ENCODE assay signal across 27 cellular contexts in the genomic region with DNA sequence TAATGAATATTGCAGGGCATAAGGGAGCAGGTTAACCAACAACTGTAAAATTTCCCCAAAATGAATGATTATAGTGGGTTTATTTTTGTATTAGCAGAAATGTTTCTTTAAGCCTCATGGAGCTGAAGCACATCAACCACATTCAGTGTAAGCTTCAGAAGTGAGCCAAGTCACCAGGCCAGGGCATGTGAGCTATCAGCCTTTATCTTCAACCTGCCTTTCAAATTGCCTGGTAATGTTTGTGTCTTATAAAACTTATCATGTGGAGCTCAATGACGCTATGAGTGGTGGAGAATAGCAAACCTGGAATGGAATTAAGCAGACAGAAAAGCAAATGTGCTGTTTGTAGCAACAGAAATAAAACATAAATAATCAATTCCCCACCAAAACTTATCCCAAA.
DNase-seq lines count a peak whose midpoint lies in the region; ATAC-seq, FAIRE-seq and TF ChIP-seq lines count a peak whose summit lies in the region.
"Had no signal": no experiment of that assay in that cellular context is flagged by ENCODE, and none has a peak within 500 bp of the region (broad histone marks: within the 10 kb centered on the region; RNA-seq: fewer than 3 reads in every experiment).

No MANE protein-coding gene starts in this region.

- H4K20me1 ChIP-seq in astrocyte (ENCODE audit: insufficient read depth, low read length) (no peaks in the 10 kb centered on the region), smooth muscle cell (ENCODE audit: low read depth) (no peaks in the 10 kb centered on the region)
- H4K20me1 ChIP-seq: BLaER1 had no signal

- H3K9ac ChIP-seq in astrocyte (ENCODE audit: low read length), result no peak overlapping the region
- no peak overlapping the region for H3K9ac ChIP-seq in smooth muscle cell (ENCODE audit: low read depth)
- H3K9ac ChIP-seq: BLaER1 had no signal

- H3K79me2 ChIP-seq in astrocyte (ENCODE audit: insufficient read depth, low read length) (no peaks in the 10 kb centered on the region), smooth muscle cell (ENCODE audit: low read depth) (no peaks in the 10 kb centered on the region)

- TF ChIP-seq CTCF in astrocyte (IDR thresholded peaks at IDR 0.05; ENCODE audit: insufficient read depth, low read depth, low read length) (no peak), smooth muscle cell (IDR thresholded peaks at IDR 0.05; ENCODE audit: borderline replicate concordance, insufficient read depth, poor library complexity, severe bottlenecking) (no peak)

- no peaks in the 10 kb centered on the region for H3K9me3 Mint-ChIP-seq in astrocyte (ENCODE audit: unreplicated experiment)

- no peak overlapping the region for H3K27ac Mint-ChIP-seq in astrocyte (ENCODE audit: unreplicated experiment)
- H3K27ac Mint-ChIP-seq: CD4-positive, CD25-positive, alpha-beta regulatory T cell had no signal

- FAIRE-seq in astrocyte (lab: Jason Lieb, UNC), result no peak
- FAIRE-seq in small intestine (lab: Jason Lieb, UNC), result no peak
- FAIRE-seq: G401.6, H1 had no signal

- H3K27ac ChIP-seq in astrocyte (ENCODE audit: low read depth, low read length), result no peak overlapping the region
- H3K27ac ChIP-seq in smooth muscle cell (ENCODE audit: low read depth), result no peak overlapping the region
- H3K27ac ChIP-seq in small intestine (ENCODE audit: low read depth in 1 of 2, low read length in 1 of 2), result no peak overlapping the region
- H3K27ac ChIP-seq: BLaER1, HL-60, RWPE1, SK-N-MC had no signal

- H3K4me1 ChIP-seq in astrocyte (ENCODE audit: insufficient read depth, low read length) (no peaks in the 10 kb centered on the region), smooth muscle cell (ENCODE audit: low read depth) (no peaks in the 10 kb centered on the region), small intestine (ENCODE audit: control insufficient read depth in 2 of 2, insufficient read depth in 1 of 2, low read depth in 1 of 2, low read length in 1 of 2) (no peaks in the 10 kb centered on the region)
- H3K4me1 ChIP-seq: BLaER1 had no signal

- ATAC-seq in Right ventricle myocardium inferior (peak; percentile 80), left cardiac atrium (peak in 1 of 2 donors; percentile 49)
- ATAC-seq: Panc1 had no signal

- DNase-seq in Right ventricle myocardium inferior (ENCODE audit: missing footprints) (peak; percentile 54), cardiac septum (ENCODE audit: low spot score) (no peak), astrocyte (ENCODE audit: low read depth) (peak; percentile 14), left cardiac atrium (peak; percentile 27), pons (ENCODE audit: low spot score) (peak; percentile 45), smooth muscle cell (lab: John Stamatoyannopoulos, UW; ENCODE audit: unreplicated experiment) (no peak), small intestine (no peak), anterior cingulate cortex (lab: John Stamatoyannopoulos, UW) (no peak)
- DNase-seq: 8988T; ACHN; CD4-positive, CD25-positive, alpha-beta regulatory T cell; DMS153; HCEC 1CT; NCI-H1092; NCI-H1417 treated with DMSO at 0.1 percent for 48 hours; NCI-H1694 treated with DMSO at 0.1 percent for 48 hours; NCI-H2171 treated with DMSO at 0.1 percent for 48 hours; NCI-H524 treated with DMSO at 0.1 percent for 48 hours; NCI-H774; SIG-M5 had no signal

- H2AFZ ChIP-seq in astrocyte (ENCODE audit: low read depth, low read length) (no peak overlapping the region), smooth muscle cell (ENCODE audit: low read depth) (no peak overlapping the region)

- H3K9me3 ChIP-seq in astrocyte (ENCODE audit: insufficient read depth, low read depth, low read length), result no peaks in the 10 kb centered on the region
- no peaks in the 10 kb centered on the region for H3K9me3 ChIP-seq in smooth muscle cell (replicated peaks; ENCODE audit: low read depth)
- no peaks in the 10 kb centered on the region for H3K9me3 ChIP-seq in small intestine (ENCODE audit: control insufficient read depth, low read depth)
- H3K9me3 ChIP-seq: BLaER1 had no signal

- H3K27me3 ChIP-seq in astrocyte (ENCODE audit: insufficient read depth, low read length) (no peaks in the 10 kb centered on the region), smooth muscle cell (ENCODE audit: low read depth) (no peaks in the 10 kb centered on the region), small intestine (ENCODE audit: control insufficient read depth in 2 of 2, insufficient read depth in 2 of 2, low read length in 2 of 2) (no peaks in the 10 kb centered on the region)
- H3K27me3 ChIP-seq: BLaER1 had no signal

- H3K4me1 Mint-ChIP-seq in astrocyte (ENCODE audit: low read depth, unreplicated experiment), result peaks cover 3% of the 10 kb centered on the region
- H3K4me1 Mint-ChIP-seq: CD4-positive, CD25-positive, alpha-beta regulatory T cell had no signal

- H3K4me2 ChIP-seq in astrocyte (ENCODE audit: low read length), result no peak overlapping the region
- H3K4me2 ChIP-seq in smooth muscle cell, result no peak overlapping the region
- H3K4me2 ChIP-seq: BLaER1 had no signal

- no peak overlapping the region for H3K4me3 Mint-ChIP-seq in astrocyte (ENCODE audit: unreplicated experiment)
- H3K4me3 Mint-ChIP-seq: CD4-positive, CD25-positive, alpha-beta regulatory T cell had no signal

- intact Hi-C loops in Right ventricle myocardium inferior (cut with DNase I) (no loop called here), cardiac septum (cut with DNase I) (no loop called here), left cardiac atrium (cut with DNase I) (no loop called here)

- H3K36me3 ChIP-seq in astrocyte (ENCODE audit: insufficient read depth, low read length) (no peaks in the 10 kb centered on the region), smooth muscle cell (ENCODE audit: low read depth) (no peaks in the 10 kb centered on the region), small intestine (ENCODE audit: control insufficient read depth in 2 of 2, insufficient read depth in 2 of 2, low read length in 2 of 2) (no peaks in the 10 kb centered on the region)
- H3K36me3 ChIP-seq: BLaER1 had no signal

- WGBS in smooth muscle cell (ENCODE audit: low lambda C conversion rate), result 53% methylated on average over 1 of the region's 1 CpG
- WGBS in small intestine, 3 donors, result 16 to 45% (median 31%) methylated on average over 1 of the region's 1 CpG

- H3K36me3 Mint-ChIP-seq in astrocyte (ENCODE audit: low read depth, unreplicated experiment), result no peaks in the 10 kb centered on the region
- H3K36me3 Mint-ChIP-seq: CD4-positive, CD25-positive, alpha-beta regulatory T cell had no signal

- H3K27me3 Mint-ChIP-seq in astrocyte (ENCODE audit: low read depth, unreplicated experiment), result no peaks in the 10 kb centered on the region
- H3K27me3 Mint-ChIP-seq: CD4-positive, CD25-positive, alpha-beta regulatory T cell had no signal

- no peaks in the 10 kb centered on the region for H3F3A ChIP-seq in smooth muscle cell (ENCODE audit: low read depth)

- H3K4me3 ChIP-seq in astrocyte (ENCODE audit: insufficient read depth, low read depth, low read length) (no peak overlapping the region), smooth muscle cell (no peak overlapping the region), small intestine (ENCODE audit: low read depth in 1 of 2, low read length in 2 of 2) (peak overlapping the region in 1 of 2 donors; percentile 14)
- H3K4me3 ChIP-seq: BLaER1, SK-N-MC had no signal

Comparison
In these comparisons a context has a peak if more than half of its experiments do, and no peak if none do; other contexts are left out.
1. DNase-seq: peak in Right ventricle myocardium inferior (single experiment), astrocyte (single experiment), left cardiac atrium (single experiment) and pons (single experiment); none in cardiac septum (single experiment), smooth muscle cell (single experiment), small intestine (single experiment) and anterior cingulate cortex (0 of 58).